ENCODE assay signal across 35 cellular contexts in genomic region chr10:125449571-125449970, GRCh38.
"Had no signal": no experiment of that assay in that cellular context is flagged by ENCODE, and none has a peak within 500 bp of the region (broad histone marks: within the 10 kb centered on the region; RNA-seq: fewer than 3 reads in every experiment).

No MANE protein-coding gene starts in this region.

- H3K27me3 ChIP-seq: MG63 had no signal

- H3K4me3 ChIP-seq: MG63 had no signal

- DNase-seq: Karpas-422, Kasumi-1, MG63, MM.1S, MV-4-11, NCI-H1048, NCI-H1092, NCI-H1092 treated with DMSO at 0.1 percent for 48 hours, NCI-H1105, NCI-H1105 treated with DMSO at 0.1 percent for 48 hours, NCI-H1417, NCI-H1417 treated with DMSO at 0.1 percent for 48 hours, NCI-H1436, NCI-H1436 treated with DMSO at 0.1 percent for 48 hours, NCI-H146, NCI-H1694, NCI-H1694 treated with DMSO at 0.1 percent for 48 hours, NCI-H187, NCI-H187 treated with DMSO at 0.1 percent for 48 hours, NCI-H1930, NCI-H2029, NCI-H2029 treated with DMSO at 0.1 percent for 48 hours, NCI-H2081, NCI-H2081 treated with DMSO at 0.1 percent for 48 hours, NCI-H2107, NCI-H2171, NCI-H2171 treated with DMSO at 0.1 percent for 48 hours, NCI-H2227 treated with DMSO at 0.1 percent for 48 hours, NCI-H226, NCI-H345, NCI-H446, NCI-H446 treated with DMSO at 0.1 percent for 48 hours, NCI-H510A, NCI-H510A treated with DMSO at 0.1 percent for 48 hours, NCI-H524 had no signal

- H3K9me3 ChIP-seq: MG63 had no signal

- H3K36me3 ChIP-seq: MG63 had no signal
